Comparison of ENCODE assay signal across 1 cellular context in the genomic region with DNA sequence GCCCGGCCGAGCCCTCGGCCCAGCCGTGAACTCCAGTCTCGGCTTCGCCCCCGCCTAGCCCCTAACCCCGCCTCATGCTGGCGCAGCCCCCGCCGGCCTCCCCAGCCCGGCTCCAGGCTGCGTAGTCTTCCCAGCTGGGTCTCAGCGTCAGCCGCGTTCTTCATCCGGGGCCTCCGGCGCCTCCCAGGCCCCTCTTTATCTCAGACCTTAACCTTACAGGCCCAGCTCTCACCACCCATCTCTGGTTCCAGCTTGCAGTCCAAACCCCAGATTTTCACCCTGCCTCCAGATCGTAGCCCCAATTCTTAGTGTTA.
TF ChIP-seq lines count a peak whose summit lies in the region.

A gene with protein sequence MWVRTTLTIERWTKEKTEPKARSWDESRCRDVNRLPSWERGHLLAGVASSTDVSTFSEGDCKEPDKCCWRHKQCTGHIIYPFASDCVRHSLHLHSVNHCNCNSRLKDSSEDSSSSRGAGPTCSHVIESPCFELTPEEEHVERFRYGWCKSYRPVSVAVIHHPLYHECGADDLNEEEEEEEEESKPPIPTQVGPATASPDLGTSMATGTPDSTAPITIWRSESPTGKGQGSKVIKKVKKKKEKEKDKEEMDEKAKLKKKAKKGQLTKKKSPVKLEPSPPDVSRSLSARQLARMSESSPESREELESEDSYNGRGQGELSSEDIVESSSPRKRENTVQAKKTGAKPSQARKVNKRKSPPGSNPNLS (minus strand): TSS at position 166 of the 314 bp plus-strand sequence. CDS start 228 bp downstream, outside the sequence.

TF ChIP-seq in K562, 482 proteins besides CTCF, POLR2A, EP300 and RAD21 (continued from another document and continues in another):
- TF ChIP-seq ZNF507 (tag; conservative IDR thresholded peaks at IDR 0.05) (no peak), ZNF212 (CRISPR knock-in tag; IDR thresholded peaks at IDR 0.05) (no peak), ZNF232 (CRISPR knock-in tag; IDR thresholded peaks at IDR 0.05) (no peak), ZNF551 (CRISPR knock-in tag; IDR thresholded peaks at IDR 0.05) (no peak), ZNF143 (CRISPR knock-in tag; IDR thresholded peaks at IDR 0.05) (no peak), FOXA1 (IDR thresholded peaks at IDR 0.05; ENCODE audit: borderline replicate concordance) (no peak), HMG20A (CRISPR knock-in tag; conservative IDR thresholded peaks at IDR 0.05) (no peak), SMARCE1 (IDR thresholded peaks at IDR 0.05) (no peak), PRMT5 (CRISPR knock-in tag; IDR thresholded peaks at IDR 0.05) (no peak), ZNF133 (CRISPR knock-in tag; IDR thresholded peaks at IDR 0.05) (peak; percentile 6; the same call in 1 of the 2 replicates), SRF (CRISPR knock-in tag; IDR thresholded peaks at IDR 0.05) (no peak; a peak in 1 of 4 replicates), MIER1 (IDR thresholded peaks at IDR 0.05; ENCODE audit: low read depth) (0 out of 2 replicates have a peak, but pooled peaks have one; percentile 22), HDAC3 (IDR thresholded peaks at IDR 0.05; ENCODE audit: borderline replicate concordance, partially characterized antibody) (no peak), ZNF134 (CRISPR knock-in tag; conservative IDR thresholded peaks at IDR 0.05) (no peak), MXI1 (IDR thresholded peaks at IDR 0.05; ENCODE audit: low read depth, low read length) (no peak), ZSCAN32 (CRISPR knock-in tag; IDR thresholded peaks at IDR 0.05) (no peak), MCM5 (IDR thresholded peaks at IDR 0.05; ENCODE audit: low read depth) (no peak), CBX2 (IDR thresholded peaks at IDR 0.05; ENCODE audit: insufficient read depth, low read length, poor library complexity, severe bottlenecking) (no peak), MBD2 (IDR thresholded peaks at IDR 0.05; ENCODE audit: borderline replicate concordance, low read depth) (no peak), MYC (IDR thresholded peaks at IDR 0.05; ENCODE audit: low read depth, low read length) (no peak), MYC (CRISPR knock-in tag; IDR thresholded peaks at IDR 0.05; ENCODE audit: borderline replicate concordance, low read depth) (peak; percentile 76; the same call in 1 of the 2 replicates), ZNF24 (IDR thresholded peaks at IDR 0.05) (no peak), KDM1A (IDR thresholded peaks at IDR 0.05) (peak in 1 of 2 experiments; percentile 47; a peak in 3 of 4 replicates), L3MBTL2 (IDR thresholded peaks at IDR 0.05) (peak; percentile 68), CBX8 (IDR thresholded peaks at IDR 0.05; ENCODE audit: borderline replicate concordance, extremely low read depth, low read depth, low read length, poor library complexity, severe bottlenecking) (no peak), ATF1 (CRISPR knock-in tag; IDR thresholded peaks at IDR 0.05) (no peak), ATF1 (tag; IDR thresholded peaks at IDR 0.05) (peak; percentile 65), TARDBP (IDR thresholded peaks at IDR 0.05) (peak; percentile 10; the same call in 1 of the 2 replicates), CEBPG (CRISPR knock-in tag; IDR thresholded peaks at IDR 0.05) (0 out of 2 replicates have a peak, but pooled peaks have one; percentile 4), CEBPG (tag; conservative IDR thresholded peaks at IDR 0.05 in 1 of 2, IDR thresholded peaks at IDR 0.05 in 1 of 2) (no peak)
- TF ChIP-seq, protein P1, sequence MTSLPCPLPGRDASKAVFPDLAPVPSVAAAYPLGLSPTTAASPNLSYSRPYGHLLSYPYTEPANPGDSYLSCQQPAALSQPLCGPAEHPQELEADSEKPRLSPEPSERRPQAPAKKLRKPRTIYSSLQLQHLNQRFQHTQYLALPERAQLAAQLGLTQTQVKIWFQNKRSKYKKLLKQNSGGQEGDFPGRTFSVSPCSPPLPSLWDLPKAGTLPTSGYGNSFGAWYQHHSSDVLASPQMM (CRISPR knock-in tag; IDR thresholded peaks at IDR 0.05), result no peak
- TF ChIP-seq, protein P2, sequence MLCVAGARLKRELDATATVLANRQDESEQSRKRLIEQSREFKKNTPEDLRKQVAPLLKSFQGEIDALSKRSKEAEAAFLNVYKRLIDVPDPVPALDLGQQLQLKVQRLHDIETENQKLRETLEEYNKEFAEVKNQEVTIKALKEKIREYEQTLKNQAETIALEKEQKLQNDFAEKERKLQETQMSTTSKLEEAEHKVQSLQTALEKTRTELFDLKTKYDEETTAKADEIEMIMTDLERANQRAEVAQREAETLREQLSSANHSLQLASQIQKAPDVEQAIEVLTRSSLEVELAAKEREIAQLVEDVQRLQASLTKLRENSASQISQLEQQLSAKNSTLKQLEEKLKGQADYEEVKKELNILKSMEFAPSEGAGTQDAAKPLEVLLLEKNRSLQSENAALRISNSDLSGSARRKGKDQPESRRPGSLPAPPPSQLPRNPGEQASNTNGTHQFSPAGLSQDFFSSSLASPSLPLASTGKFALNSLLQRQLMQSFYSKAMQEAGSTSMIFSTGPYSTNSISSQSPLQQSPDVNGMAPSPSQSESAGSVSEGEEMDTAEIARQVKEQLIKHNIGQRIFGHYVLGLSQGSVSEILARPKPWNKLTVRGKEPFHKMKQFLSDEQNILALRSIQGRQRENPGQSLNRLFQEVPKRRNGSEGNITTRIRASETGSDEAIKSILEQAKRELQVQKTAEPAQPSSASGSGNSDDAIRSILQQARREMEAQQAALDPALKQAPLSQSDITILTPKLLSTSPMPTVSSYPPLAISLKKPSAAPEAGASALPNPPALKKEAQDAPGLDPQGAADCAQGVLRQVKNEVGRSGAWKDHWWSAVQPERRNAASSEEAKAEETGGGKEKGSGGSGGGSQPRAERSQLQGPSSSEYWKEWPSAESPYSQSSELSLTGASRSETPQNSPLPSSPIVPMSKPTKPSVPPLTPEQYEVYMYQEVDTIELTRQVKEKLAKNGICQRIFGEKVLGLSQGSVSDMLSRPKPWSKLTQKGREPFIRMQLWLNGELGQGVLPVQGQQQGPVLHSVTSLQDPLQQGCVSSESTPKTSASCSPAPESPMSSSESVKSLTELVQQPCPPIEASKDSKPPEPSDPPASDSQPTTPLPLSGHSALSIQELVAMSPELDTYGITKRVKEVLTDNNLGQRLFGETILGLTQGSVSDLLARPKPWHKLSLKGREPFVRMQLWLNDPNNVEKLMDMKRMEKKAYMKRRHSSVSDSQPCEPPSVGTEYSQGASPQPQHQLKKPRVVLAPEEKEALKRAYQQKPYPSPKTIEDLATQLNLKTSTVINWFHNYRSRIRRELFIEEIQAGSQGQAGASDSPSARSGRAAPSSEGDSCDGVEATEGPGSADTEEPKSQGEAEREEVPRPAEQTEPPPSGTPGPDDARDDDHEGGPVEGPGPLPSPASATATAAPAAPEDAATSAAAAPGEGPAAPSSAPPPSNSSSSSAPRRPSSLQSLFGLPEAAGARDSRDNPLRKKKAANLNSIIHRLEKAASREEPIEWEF (CRISPR knock-in tag; IDR thresholded peaks at IDR 0.05), result no peak
- TF ChIP-seq, protein P3, sequence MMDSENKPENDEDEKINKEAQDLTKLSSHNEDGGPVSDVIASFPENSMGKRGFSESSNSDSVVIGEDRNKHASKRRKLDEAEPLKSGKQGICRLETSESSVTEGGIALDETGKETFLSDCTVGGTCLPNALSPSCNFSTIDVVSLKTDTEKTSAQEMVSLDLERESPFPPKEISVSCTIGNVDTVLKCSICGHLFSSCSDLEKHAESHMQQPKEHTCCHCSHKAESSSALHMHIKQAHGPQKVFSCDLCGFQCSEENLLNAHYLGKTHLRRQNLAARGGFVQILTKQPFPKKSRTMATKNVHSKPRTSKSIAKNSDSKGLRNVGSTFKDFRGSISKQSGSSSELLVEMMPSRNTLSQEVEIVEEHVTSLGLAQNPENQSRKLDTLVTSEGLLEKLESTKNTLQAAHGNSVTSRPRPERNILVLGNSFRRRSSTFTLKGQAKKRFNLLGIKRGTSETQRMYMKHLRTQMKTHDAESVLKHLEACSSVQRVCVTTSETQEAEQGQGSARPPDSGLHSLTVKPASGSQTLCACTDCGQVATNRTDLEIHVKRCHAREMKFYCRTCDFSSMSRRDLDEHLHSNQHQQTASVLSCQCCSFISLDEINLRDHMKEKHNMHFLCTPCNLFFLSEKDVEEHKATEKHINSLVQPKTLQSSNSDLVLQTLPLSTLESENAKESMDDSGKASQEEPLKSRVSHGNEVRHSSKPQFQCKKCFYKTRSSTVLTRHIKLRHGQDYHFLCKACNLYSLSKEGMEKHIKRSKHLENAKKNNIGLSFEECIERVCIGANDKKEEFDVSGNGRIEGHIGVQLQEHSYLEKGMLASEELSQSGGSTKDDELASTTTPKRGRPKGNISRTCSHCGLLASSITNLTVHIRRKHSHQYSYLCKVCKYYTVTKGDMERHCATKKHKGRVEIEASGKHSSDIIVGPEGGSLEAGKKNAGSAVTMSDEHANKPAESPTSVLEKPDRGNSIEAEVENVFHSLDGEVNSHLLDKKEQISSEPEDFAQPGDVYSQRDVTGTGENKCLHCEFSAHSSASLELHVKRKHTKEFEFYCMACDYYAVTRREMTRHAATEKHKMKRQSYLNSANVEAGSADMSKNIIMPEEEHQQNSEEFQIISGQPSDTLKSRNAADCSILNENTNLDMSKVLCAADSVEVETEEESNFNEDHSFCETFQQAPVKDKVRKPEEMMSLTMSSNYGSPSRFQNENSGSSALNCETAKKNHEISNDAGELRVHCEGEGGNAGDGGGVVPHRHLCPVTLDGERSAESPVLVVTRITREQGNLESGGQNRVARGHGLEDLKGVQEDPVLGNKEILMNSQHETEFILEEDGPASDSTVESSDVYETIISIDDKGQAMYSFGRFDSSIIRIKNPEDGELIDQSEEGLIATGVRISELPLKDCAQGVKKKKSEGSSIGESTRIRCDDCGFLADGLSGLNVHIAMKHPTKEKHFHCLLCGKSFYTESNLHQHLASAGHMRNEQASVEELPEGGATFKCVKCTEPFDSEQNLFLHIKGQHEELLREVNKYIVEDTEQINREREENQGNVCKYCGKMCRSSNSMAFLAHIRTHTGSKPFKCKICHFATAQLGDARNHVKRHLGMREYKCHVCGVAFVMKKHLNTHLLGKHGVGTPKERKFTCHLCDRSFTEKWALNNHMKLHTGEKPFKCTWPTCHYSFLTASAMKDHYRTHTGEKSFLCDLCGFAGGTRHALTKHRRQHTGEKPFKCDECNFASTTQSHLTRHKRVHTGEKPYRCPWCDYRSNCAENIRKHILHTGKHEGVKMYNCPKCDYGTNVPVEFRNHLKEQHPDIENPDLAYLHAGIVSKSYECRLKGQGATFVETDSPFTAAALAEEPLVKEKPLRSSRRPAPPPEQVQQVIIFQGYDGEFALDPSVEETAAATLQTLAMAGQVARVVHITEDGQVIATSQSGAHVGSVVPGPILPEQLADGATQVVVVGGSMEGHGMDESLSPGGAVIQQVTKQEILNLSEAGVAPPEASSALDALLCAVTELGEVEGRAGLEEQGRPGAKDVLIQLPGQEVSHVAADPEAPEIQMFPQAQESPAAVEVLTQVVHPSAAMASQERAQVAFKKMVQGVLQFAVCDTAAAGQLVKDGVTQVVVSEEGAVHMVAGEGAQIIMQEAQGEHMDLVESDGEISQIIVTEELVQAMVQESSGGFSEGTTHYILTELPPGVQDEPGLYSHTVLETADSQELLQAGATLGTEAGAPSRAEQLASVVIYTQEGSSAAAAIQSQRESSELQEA (IDR thresholded peaks at IDR 0.05; ENCODE audit: low read depth), result no peak
- TF ChIP-seq, protein P4, sequence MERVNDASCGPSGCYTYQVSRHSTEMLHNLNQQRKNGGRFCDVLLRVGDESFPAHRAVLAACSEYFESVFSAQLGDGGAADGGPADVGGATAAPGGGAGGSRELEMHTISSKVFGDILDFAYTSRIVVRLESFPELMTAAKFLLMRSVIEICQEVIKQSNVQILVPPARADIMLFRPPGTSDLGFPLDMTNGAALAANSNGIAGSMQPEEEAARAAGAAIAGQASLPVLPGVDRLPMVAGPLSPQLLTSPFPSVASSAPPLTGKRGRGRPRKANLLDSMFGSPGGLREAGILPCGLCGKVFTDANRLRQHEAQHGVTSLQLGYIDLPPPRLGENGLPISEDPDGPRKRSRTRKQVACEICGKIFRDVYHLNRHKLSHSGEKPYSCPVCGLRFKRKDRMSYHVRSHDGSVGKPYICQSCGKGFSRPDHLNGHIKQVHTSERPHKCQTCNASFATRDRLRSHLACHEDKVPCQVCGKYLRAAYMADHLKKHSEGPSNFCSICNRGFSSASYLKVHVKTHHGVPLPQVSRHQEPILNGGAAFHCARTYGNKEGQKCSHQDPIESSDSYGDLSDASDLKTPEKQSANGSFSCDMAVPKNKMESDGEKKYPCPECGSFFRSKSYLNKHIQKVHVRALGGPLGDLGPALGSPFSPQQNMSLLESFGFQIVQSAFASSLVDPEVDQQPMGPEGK (CRISPR knock-in tag; IDR thresholded peaks at IDR 0.05; ENCODE audit: borderline replicate concordance), result no peak
- TF ChIP-seq, protein P5, sequence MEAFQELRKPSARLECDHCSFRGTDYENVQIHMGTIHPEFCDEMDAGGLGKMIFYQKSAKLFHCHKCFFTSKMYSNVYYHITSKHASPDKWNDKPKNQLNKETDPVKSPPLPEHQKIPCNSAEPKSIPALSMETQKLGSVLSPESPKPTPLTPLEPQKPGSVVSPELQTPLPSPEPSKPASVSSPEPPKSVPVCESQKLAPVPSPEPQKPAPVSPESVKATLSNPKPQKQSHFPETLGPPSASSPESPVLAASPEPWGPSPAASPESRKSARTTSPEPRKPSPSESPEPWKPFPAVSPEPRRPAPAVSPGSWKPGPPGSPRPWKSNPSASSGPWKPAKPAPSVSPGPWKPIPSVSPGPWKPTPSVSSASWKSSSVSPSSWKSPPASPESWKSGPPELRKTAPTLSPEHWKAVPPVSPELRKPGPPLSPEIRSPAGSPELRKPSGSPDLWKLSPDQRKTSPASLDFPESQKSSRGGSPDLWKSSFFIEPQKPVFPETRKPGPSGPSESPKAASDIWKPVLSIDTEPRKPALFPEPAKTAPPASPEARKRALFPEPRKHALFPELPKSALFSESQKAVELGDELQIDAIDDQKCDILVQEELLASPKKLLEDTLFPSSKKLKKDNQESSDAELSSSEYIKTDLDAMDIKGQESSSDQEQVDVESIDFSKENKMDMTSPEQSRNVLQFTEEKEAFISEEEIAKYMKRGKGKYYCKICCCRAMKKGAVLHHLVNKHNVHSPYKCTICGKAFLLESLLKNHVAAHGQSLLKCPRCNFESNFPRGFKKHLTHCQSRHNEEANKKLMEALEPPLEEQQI (IDR thresholded peaks at IDR 0.05), result no peak
- TF ChIP-seq, protein P6, sequence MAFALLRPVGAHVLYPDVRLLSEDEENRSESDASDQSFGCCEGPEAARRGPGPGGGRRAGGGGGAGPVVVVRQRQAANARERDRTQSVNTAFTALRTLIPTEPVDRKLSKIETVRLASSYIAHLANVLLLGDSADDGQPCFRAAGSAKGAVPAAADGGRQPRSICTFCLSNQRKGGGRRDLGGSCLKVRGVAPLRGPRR (CRISPR knock-in tag; IDR thresholded peaks at IDR 0.05), result no peak
- TF ChIP-seq, protein P7, sequence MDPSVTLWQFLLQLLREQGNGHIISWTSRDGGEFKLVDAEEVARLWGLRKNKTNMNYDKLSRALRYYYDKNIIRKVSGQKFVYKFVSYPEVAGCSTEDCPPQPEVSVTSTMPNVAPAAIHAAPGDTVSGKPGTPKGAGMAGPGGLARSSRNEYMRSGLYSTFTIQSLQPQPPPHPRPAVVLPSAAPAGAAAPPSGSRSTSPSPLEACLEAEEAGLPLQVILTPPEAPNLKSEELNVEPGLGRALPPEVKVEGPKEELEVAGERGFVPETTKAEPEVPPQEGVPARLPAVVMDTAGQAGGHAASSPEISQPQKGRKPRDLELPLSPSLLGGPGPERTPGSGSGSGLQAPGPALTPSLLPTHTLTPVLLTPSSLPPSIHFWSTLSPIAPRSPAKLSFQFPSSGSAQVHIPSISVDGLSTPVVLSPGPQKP (CRISPR knock-in tag; IDR thresholded peaks at IDR 0.05), result no peak
- TF ChIP-seq, protein P8, sequence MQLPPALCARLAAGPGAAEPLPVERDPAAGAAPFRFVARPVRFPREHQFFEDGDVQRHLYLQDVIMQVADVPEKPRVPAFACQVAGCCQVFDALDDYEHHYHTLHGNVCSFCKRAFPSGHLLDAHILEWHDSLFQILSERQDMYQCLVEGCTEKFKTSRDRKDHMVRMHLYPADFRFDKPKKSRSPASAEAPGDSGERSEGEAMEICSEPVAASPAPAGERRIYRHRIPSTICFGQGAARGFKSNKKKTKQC (CRISPR knock-in tag; IDR thresholded peaks at IDR 0.05), result 0 out of 2 replicates have a peak, but pooled peaks have one; percentile 11
